ENCODE assay signal across 9 cellular contexts in genomic region chr6:156808287-156808686, GRCh38. TPM values are rescaled to one million over a fixed set of nuclear protein-coding genes. Genes with fewer than 3 reads are reported as not detected.
DNase-seq lines count a peak whose midpoint lies in the region; ATAC-seq and TF ChIP-seq lines count a peak whose summit lies in the region.
"Had no signal": no experiment of that assay in that cellular context is flagged by ENCODE, and none has a peak within 500 bp of the region (broad histone marks: within the 10 kb centered on the region; RNA-seq: fewer than 3 reads in every experiment).

No MANE protein-coding gene starts in this region.

- no peak for TF ChIP-seq CTCF in fibroblast of the aortic adventitia (IDR thresholded peaks at IDR 0.05; ENCODE audit: insufficient read depth, low read length)
- no peak for TF ChIP-seq CTCF in endothelial cell (IDR thresholded peaks at IDR 0.05; ENCODE audit: unreplicated experiment)

- DNase-seq in NCI-H510A treated with DMSO at 0.1 percent for 48 hours (lab: John Stamatoyannopoulos, UW) (peak; percentile 58), NCI-H510A (lab: John Stamatoyannopoulos, UW) (no peak), NCI-H2227 treated with DMSO at 0.1 percent for 48 hours (lab: John Stamatoyannopoulos, UW) (peak; percentile 61), fibroblast of the aortic adventitia (ENCODE audit: low read depth) (peak; percentile 59), endothelial cell (ENCODE audit: low spot score) (no peak), cortex of kidney (lab: John Stamatoyannopoulos, UW) (no peak)
- no peak for DNase-seq in stimulated activated naive CD8-positive, alpha-beta T cell treated with anti-CD3 and anti-CD28 coated beads, Interleukin-15, amount 100 ng/mL, for 72 hours
- DNase-seq: WERI-Rb-1 had no signal

- H3K36me3 Mint-ChIP-seq in endothelial cell (ENCODE audit: low read depth, unreplicated experiment), result no peaks in the 10 kb centered on the region

- peak overlapping the region in 1 of 2 donors; percentile 65 for H3K4me3 Mint-ChIP-seq in stimulated activated naive CD8-positive, alpha-beta T cell treated with anti-CD3 and anti-CD28 coated beads, Interleukin-15, amount 100 ng/mL, for 72 hours
- no peak overlapping the region for H3K4me3 Mint-ChIP-seq in endothelial cell (ENCODE audit: unreplicated experiment)

- H3K27me3 Mint-ChIP-seq in stimulated activated naive CD8-positive, alpha-beta T cell treated with anti-CD3 and anti-CD28 coated beads, Interleukin-15, amount 100 ng/mL, for 72 hours, result no peaks in the 10 kb centered on the region
- no peaks in the 10 kb centered on the region for H3K27me3 Mint-ChIP-seq in endothelial cell (ENCODE audit: unreplicated experiment)

- peak; percentile 63 for ATAC-seq in stimulated activated naive CD8-positive, alpha-beta T cell treated with anti-CD3 and anti-CD28 coated beads, Interleukin-15, amount 100 ng/mL, for 72 hours
- ATAC-seq in HG02759 (IDR thresholded peaks at IDR 0.05; ENCODE audit: unreplicated experiment), result no peak

- H3K4me3 ChIP-seq in fibroblast of the aortic adventitia (ENCODE audit: low read depth, low read length), result no peak overlapping the region

- peaks cover 12 to 14% of the 10 kb centered on the region in 2 donors for H3K9me3 Mint-ChIP-seq in stimulated activated naive CD8-positive, alpha-beta T cell treated with anti-CD3 and anti-CD28 coated beads, Interleukin-15, amount 100 ng/mL, for 72 hours
- H3K9me3 Mint-ChIP-seq in endothelial cell (ENCODE audit: unreplicated experiment), result no peaks in the 10 kb centered on the region

- H3K4me1 Mint-ChIP-seq in stimulated activated naive CD8-positive, alpha-beta T cell treated with anti-CD3 and anti-CD28 coated beads, Interleukin-15, amount 100 ng/mL, for 72 hours, result peaks cover 83% of the 10 kb centered on the region
- H3K4me1 Mint-ChIP-seq in endothelial cell (ENCODE audit: unreplicated experiment), result peaks cover 31% of the 10 kb centered on the region

- peak overlapping the region in 1 of 2 donors; percentile 7 for H3K27ac Mint-ChIP-seq in stimulated activated naive CD8-positive, alpha-beta T cell treated with anti-CD3 and anti-CD28 coated beads, Interleukin-15, amount 100 ng/mL, for 72 hours
- H3K27ac Mint-ChIP-seq in endothelial cell (ENCODE audit: unreplicated experiment), result no peak overlapping the region

RNA-seq across cellular contexts. Expression of gene ARID1B, which starts 31.1 kb away (rescaled TPM):
- total RNA-seq in fibroblast of the aortic adventitia (ENCODE audit: low replicate concordance), result 47.7 and 55.9 TPM in 2 replicates
- total RNA-seq in endothelial cell (ENCODE audit: unreplicated experiment), result 104 TPM

Comparison
In these comparisons a context has a peak if more than half of its experiments do, and no peak if none do; other contexts are left out.
1. DNase-seq: peak in NCI-H510A treated with DMSO at 0.1 percent for 48 hours (single experiment), NCI-H2227 treated with DMSO at 0.1 percent for 48 hours (single experiment) and fibroblast of the aortic adventitia (single experiment); none in NCI-H510A (single experiment), stimulated activated naive CD8-positive, alpha-beta T cell treated with anti-CD3 and anti-CD28 coated beads, Interleukin-15, amount 100 ng/mL, for 72 hours (0 of 2), endothelial cell (single experiment) and cortex of kidney (single experiment).